In the genomic region with DNA sequence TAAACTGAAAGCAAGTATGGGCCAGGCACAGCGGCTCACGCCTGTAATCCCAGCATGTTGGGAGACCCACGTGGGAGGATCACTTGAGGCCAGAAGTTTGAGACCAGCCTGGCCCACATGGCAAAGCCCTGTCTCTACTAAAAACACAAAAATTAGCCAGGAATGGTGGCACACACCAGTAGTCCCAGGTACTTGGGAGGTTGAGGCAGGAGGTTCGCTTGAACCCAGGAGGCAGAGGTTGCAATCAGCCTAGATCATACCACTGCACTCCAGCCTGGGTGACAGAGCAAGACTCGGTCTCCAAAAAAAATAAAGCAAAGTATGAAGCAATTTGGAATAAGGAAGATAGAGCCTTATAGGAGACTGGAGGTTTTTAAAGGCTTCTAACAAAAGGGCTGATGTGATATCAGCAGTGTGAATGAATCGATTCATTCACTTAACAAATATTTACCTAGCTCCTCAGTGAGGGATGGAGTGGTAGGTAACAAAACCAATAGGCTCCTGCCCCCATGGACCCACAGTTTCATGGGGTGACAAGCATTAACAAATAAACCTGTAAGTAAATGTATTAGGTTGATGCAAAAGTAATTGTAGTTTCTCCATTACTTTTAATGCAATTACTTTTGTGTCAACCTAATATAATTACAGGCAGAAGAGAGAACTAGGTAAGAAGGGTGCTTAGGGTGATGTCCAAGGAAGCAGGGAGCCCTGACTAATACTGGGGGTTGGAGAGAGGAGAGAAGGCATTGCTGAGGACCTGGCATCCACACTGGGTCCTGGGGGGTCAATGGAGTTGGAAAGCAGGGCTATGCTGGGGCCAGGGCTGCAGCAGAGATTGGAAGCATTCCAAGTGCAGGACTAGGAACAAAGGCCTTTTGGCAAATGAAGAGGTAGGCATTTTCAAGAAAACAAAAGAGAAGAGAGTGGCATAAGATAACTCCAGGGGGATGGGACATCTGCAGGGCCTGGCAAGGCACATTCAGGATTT, we compare ENCODE assay signal across 14 cellular contexts.
A peak's percentile ranks its signal among the peaks of the same experiment; 100 is the strongest.
DNase-seq lines count a peak whose midpoint lies in the region; ATAC-seq and TF ChIP-seq lines count a peak whose summit lies in the region.
"Had no signal": no experiment of that assay in that cellular context is flagged by ENCODE, and none has a peak within 500 bp of the region (broad histone marks: within the 10 kb centered on the region; RNA-seq: fewer than 3 reads in every experiment).

No MANE protein-coding gene starts in this region.

- TF ChIP-seq CTCF in GM23338 (conservative IDR thresholded peaks at IDR 0.05; ENCODE audit: low read depth in 2 of 2) (no peak), VCaP (conservative IDR thresholded peaks at IDR 0.05) (no peak), mucosa of descending colon (IDR thresholded peaks at IDR 0.05) (no peak), natural killer cell (IDR thresholded peaks at IDR 0.05) (no peak), GM10266 (IDR thresholded peaks at IDR 0.05; ENCODE audit: control insufficient read depth, insufficient read depth, low read depth, missing control alignments) (no peak)

- H3K79me2 ChIP-seq in GM23338 (replicated peaks; ENCODE audit: insufficient read depth): no peaks in the 10 kb centered on the region

- no peaks in the 10 kb centered on the region for H3F3A ChIP-seq in GM23338 (replicated peaks; ENCODE audit: low read depth)

- H3K4me3 ChIP-seq in GM23338 (no peak overlapping the region), mucosa of descending colon (no peak overlapping the region)
- H3K4me3 ChIP-seq: left lung had no signal

- peaks cover 40% of the 10 kb centered on the region for H3K36me3 Mint-ChIP-seq in GM23338 (ENCODE audit: low read depth)
- no peaks in the 10 kb centered on the region for H3K36me3 Mint-ChIP-seq in natural killer cell

- H3K27me3 Mint-ChIP-seq in GM23338 (ENCODE audit: insufficient read depth, low read depth, poor library complexity) (peaks cover 3% of the 10 kb centered on the region), natural killer cell (ENCODE audit: low read depth in 2 of 2) (peaks cover 31 to 46% of the 10 kb centered on the region in 2 donors)

- H3K27ac ChIP-seq in GM23338 (ENCODE audit: low read depth) (no peak overlapping the region), VCaP (peak overlapping the region; percentile 98)
- H3K27ac ChIP-seq: left lung had no signal

- H3K9me3 Mint-ChIP-seq in GM23338 (peaks cover 33% of the 10 kb centered on the region), natural killer cell (no peaks in the 10 kb centered on the region)
- H3K9me3 Mint-ChIP-seq: central memory CD8-positive, alpha-beta T cell had no signal

- H3K27me3 ChIP-seq in GM23338 (ENCODE audit: insufficient read depth): no peaks in the 10 kb centered on the region
- H3K27me3 ChIP-seq: left lung had no signal

- DNase-seq in GM23338 (ENCODE audit: low spot score): no peak
- peak; percentile 68 for DNase-seq in NCI-H2029 (lab: John Stamatoyannopoulos, UW)
- DNase-seq in mucosa of descending colon: no peak
- no peak for DNase-seq in T-helper 2 cell
- DNase-seq in natural killer cell: no peak
- no peak for DNase-seq in GM10266 (ENCODE audit: extremely low spot score)
- DNase-seq: activated CD8-positive, alpha-beta T cell treated with anti-CD3 and anti-CD28 coated beads for 36 hours; foreskin fibroblast; left lung; stimulated activated naive CD8-positive, alpha-beta T cell treated with anti-CD3 and anti-CD28 coated beads, Interleukin-15, amount 100 ng/mL, for 72 hours had no signal

- H3K4me3 Mint-ChIP-seq in GM23338 (no peak overlapping the region), natural killer cell (no peak overlapping the region)
- H3K4me3 Mint-ChIP-seq: activated CD8-positive, alpha-beta T cell treated with anti-CD3 and anti-CD28 coated beads for 36 hours; activated T-helper 17 cell treated with anti-CD3 and anti-CD28 coated beads, Interleukin-2, amount 50 U/mL, for 72 hours; central memory CD8-positive, alpha-beta T cell; stimulated activated naive CD8-positive, alpha-beta T cell treated with anti-CD3 and anti-CD28 coated beads, Interleukin-15, amount 100 ng/mL, for 72 hours had no signal

- H3K27ac Mint-ChIP-seq in GM23338 (no peak overlapping the region), natural killer cell (no peak overlapping the region)
- H3K27ac Mint-ChIP-seq: activated CD8-positive, alpha-beta T cell treated with anti-CD3 and anti-CD28 coated beads for 36 hours; activated T-helper 17 cell treated with anti-CD3 and anti-CD28 coated beads, Interleukin-2, amount 50 U/mL, for 72 hours; stimulated activated naive CD8-positive, alpha-beta T cell treated with anti-CD3 and anti-CD28 coated beads, Interleukin-15, amount 100 ng/mL, for 72 hours had no signal

- peaks cover 7% of the 10 kb centered on the region for H3K9me3 ChIP-seq in mucosa of descending colon

- H3K36me3 ChIP-seq in GM23338 (ENCODE audit: insufficient read depth): peaks cover 15% of the 10 kb centered on the region
- no peaks in the 10 kb centered on the region for H3K36me3 ChIP-seq in mucosa of descending colon (ENCODE audit: low read depth)
- H3K36me3 ChIP-seq: left lung had no signal

- intact Hi-C loops in mucosa of descending colon (cut with DNase I, micrococcal nuclease): no loop called here
- intact Hi-C loops in natural killer cell (cut with micrococcal nuclease): no loop called here

- H3K4me1 Mint-ChIP-seq in GM23338: peaks cover 17% of the 10 kb centered on the region
- H3K4me1 Mint-ChIP-seq in natural killer cell: no peaks in the 10 kb centered on the region
- H3K4me1 Mint-ChIP-seq: activated T-helper 17 cell treated with anti-CD3 and anti-CD28 coated beads, Interleukin-2, amount 50 U/mL, for 72 hours; central memory CD8-positive, alpha-beta T cell had no signal

- no peaks in the 10 kb centered on the region for H4K20me1 ChIP-seq in GM23338 (replicated peaks; ENCODE audit: insufficient read depth)

- no peak for ATAC-seq in GM23338
- peak; percentile 39 for ATAC-seq in mucosa of descending colon
- no peak for ATAC-seq in natural killer cell
- ATAC-seq in HG03159 (IDR thresholded peaks at IDR 0.05; ENCODE audit: unreplicated experiment): no peak
- ATAC-seq: activated CD8-positive, alpha-beta T cell treated with anti-CD3 and anti-CD28 coated beads for 36 hours; activated T-helper 17 cell treated with anti-CD3 and anti-CD28 coated beads, Interleukin-2, amount 50 U/mL, for 72 hours; stimulated activated naive CD8-positive, alpha-beta T cell treated with anti-CD3 and anti-CD28 coated beads, Interleukin-15, amount 100 ng/mL, for 72 hours had no signal

- peaks cover 17% of the 10 kb centered on the region for H3K9me2 ChIP-seq in GM23338 (ENCODE audit: insufficient read depth)

- no peak overlapping the region for H3K4me2 ChIP-seq in GM23338

- peak overlapping the region; percentile 32; the same call in 1 of the 2 replicates for H2AFZ ChIP-seq in GM23338

- H3K4me1 ChIP-seq in GM23338 (ENCODE audit: insufficient read depth) (peaks cover 3% of the 10 kb centered on the region; the same call in 1 of the 2 replicates), mucosa of descending colon (ENCODE audit: low read depth) (no peaks in the 10 kb centered on the region)

TF ChIP-seq in GM23338, 12 proteins besides CTCF, POLR2A, EP300 and RAD21:
- TF ChIP-seq EZH2 (IDR thresholded peaks at IDR 0.05; ENCODE audit: low read depth, unreplicated experiment) (no peak), REST (IDR thresholded peaks at IDR 0.05; ENCODE audit: unreplicated experiment) (no peak), EZH2phosphoT487 (IDR thresholded peaks at IDR 0.05; ENCODE audit: unreplicated experiment) (no peak), ZNF331 (CRISPR knock-in tag; IDR thresholded peaks at IDR 0.05; ENCODE audit: low read depth) (no peak), JUNB (IDR thresholded peaks at IDR 0.05; ENCODE audit: unreplicated experiment) (no peak)
TF ChIP-seq in GM23338: peak in this region for 0.
